ENCODE assay signal across 8 cellular contexts in genomic region chr1:171801395-171801990, GRCh38. TPM values are rescaled to one million over a fixed set of nuclear protein-coding genes. Genes with fewer than 3 reads are reported as not detected.
DNase-seq lines count a peak whose midpoint lies in the region; ATAC-seq and TF ChIP-seq lines count a peak whose summit lies in the region.

No MANE protein-coding gene starts in this region.

- peak; percentile 76 to 86 for TF ChIP-seq CTCF in mammary epithelial cell (conservative IDR thresholded peaks at IDR 0.05 in 1 of 2, IDR thresholded peaks at IDR 0.05 in 1 of 2; ENCODE audit: extremely low read depth in 1 of 2, insufficient read depth in 1 of 2, low read depth in 1 of 2, low read length in 2 of 2)
- peak; percentile 49 to 70 (median 70) for TF ChIP-seq CTCF in vagina (IDR thresholded peaks at IDR 0.05)

- H3K27me3 ChIP-seq in HAP-1 (ENCODE audit: low read depth): no peaks in the 10 kb centered on the region
- no peaks in the 10 kb centered on the region for H3K27me3 ChIP-seq in mammary epithelial cell (ENCODE audit: insufficient read depth, low read length)
- H3K27me3 ChIP-seq in vagina: no peaks in the 10 kb centered on the region

- peaks cover under 1% of the 10 kb centered on the region for H3K79me2 ChIP-seq in mammary epithelial cell (ENCODE audit: insufficient read depth, low read length)

- 0% methylated on average over 3 of the region's 3 CpGs for WGBS in mammary epithelial cell (ENCODE audit: low coverage, missing lambda C conversion rate)

- H3K9ac ChIP-seq in mammary epithelial cell (ENCODE audit: insufficient read depth, low read length): no peak overlapping the region

- H3K36me3 ChIP-seq in HAP-1 (replicated peaks) (peaks cover 13% of the 10 kb centered on the region), mammary epithelial cell (ENCODE audit: insufficient read depth, low read length) (peaks cover 6% of the 10 kb centered on the region), vagina (peaks cover 0 to 15% of the 10 kb centered on the region in 2 donors)

- no peaks in the 10 kb centered on the region for H4K20me1 ChIP-seq in mammary epithelial cell (ENCODE audit: insufficient read depth, low read length)

- no TSS peak for BruUV-seq in mammary epithelial cell (replicated peaks; lab: Mats Ljungman, UMichigan)

- H3K4me3 ChIP-seq in HAP-1 (no peak overlapping the region), mammary epithelial cell (replicated peaks in 1 of 3; ENCODE audit: insufficient read depth in 1 of 3, low read depth in 2 of 3, low read length in 3 of 3) (no peak overlapping the region), vagina (no peak overlapping the region)

- no peak overlapping the region for H2AFZ ChIP-seq in mammary epithelial cell (ENCODE audit: low read depth, low read length)

- DNase-seq in CD1c-positive myeloid dendritic cell (ENCODE audit: extremely low spot score) (peak; percentile 38), HAP-1 (ENCODE audit: low spot score in 2 of 2) (peak; percentile 51 to 68), NCI-H526 treated with DMSO at 0.1 percent for 48 hours (lab: John Stamatoyannopoulos, UW) (peak; percentile 66), mammary epithelial cell (peak; percentile 35), left colon (no peak), vagina (ENCODE audit: extremely low spot score in 2 of 2) (no peak), T-helper 1 cell (no peak)

- CTCF ChIA-PET in mammary epithelial cell (lab: Charles Lee; ENCODE audit: low non-redundant PET): interaction anchor here (0.7 to 1.4 kb wide), 3 partner anchors 41 to 182 kb away, joined by 3 to 10 read pairs (median 4); no protein-coding TSS in a partner anchor

- intact Hi-C loops in mammary epithelial cell (cut with micrococcal nuclease) (loop anchor here (1.0 to 10.0 kb wide), 4 partner anchors 40 to 182 kb away; partner anchors contain the start of gene DNM3), left colon (cut with DNase I, micrococcal nuclease) (loop anchor here (2.0 to 10.0 kb wide), 3 partner anchors 183 to 643 kb away; partner anchors contain the start of gene PIGC (in 1 of the 2)), vagina (cut with DNase I) (loop anchor here (5.0 kb wide), 1 partner anchor 186 kb away; no protein-coding TSS in a partner anchor)

- no peak for TF ChIP-seq POLR2A in vagina (IDR thresholded peaks at IDR 0.05)

- in situ Hi-C loops in HAP-1 (cut with MboI; ENCODE audit: low sequenced_read_pairs) (loop anchor here (10.0 kb wide), 1 partner anchor 183 kb away; no protein-coding TSS in a partner anchor), mammary epithelial cell (cut with MboI; ENCODE audit: low sequenced_read_pairs in 2 of 2) (no loop called here)

- H3K4me2 ChIP-seq in mammary epithelial cell (ENCODE audit: insufficient read depth, low read depth, low read length): no peak overlapping the region

- ATAC-seq in left colon (peak; percentile 67), HG03108 (IDR thresholded peaks at IDR 0.05; ENCODE audit: unreplicated experiment) (no peak)

- H3K27ac ChIP-seq in mammary epithelial cell (ENCODE audit: insufficient read depth, low read depth, low read length): no peak overlapping the region
- no peak overlapping the region for H3K27ac ChIP-seq in vagina

- dilution Hi-C loops in mammary epithelial cell (cut with HindIII; ENCODE audit: low sequenced_read_pairs): no loop called here

- no peaks in the 10 kb centered on the region; the same call in 1 of the 2 replicates for H3K4me1 ChIP-seq in HAP-1
- H3K4me1 ChIP-seq in mammary epithelial cell (ENCODE audit: insufficient read depth, low read length): no peaks in the 10 kb centered on the region
- peaks cover 10% of the 10 kb centered on the region for H3K4me1 ChIP-seq in vagina

- H3K9me3 ChIP-seq in HAP-1: no peaks in the 10 kb centered on the region
- no peaks in the 10 kb centered on the region for H3K9me3 ChIP-seq in mammary epithelial cell (replicated peaks; ENCODE audit: insufficient read depth, low read length)
- H3K9me3 ChIP-seq in vagina: no peaks in the 10 kb centered on the region

RNA-seq across cellular contexts. Expression of gene METTL13, which starts 20.0 kb away (rescaled TPM):
- 10 to 100 TPM; 21.5 to 31.6 TPM for total RNA-seq in mammary epithelial cell
- polyA plus RNA-seq in mammary epithelial cell: 39.8 TPM
- 69.8 TPM for polyA minus RNA-seq in mammary epithelial cell
- total RNA-seq in left colon: 10 to 100 TPM; 22.1 to 24.8 TPM
- 15.5 TPM for total RNA-seq in vagina

RNA-seq across cellular contexts. Expression of gene DNM3, which starts 39.8 kb away (rescaled TPM):
- total RNA-seq in mammary epithelial cell (1 to 10 TPM; 3.0 to 6.4 TPM), left colon (1 to 10 TPM; 1.7 to 2.3 TPM), vagina (15.5 TPM)
- 3.1 TPM for polyA plus RNA-seq in mammary epithelial cell
- polyA minus RNA-seq in mammary epithelial cell: 8.0 TPM

RNA-seq across cellular contexts. Expression of gene VAMP4, which starts 59.6 kb away (rescaled TPM):
- 10 to 100 TPM in 1 of 2 donors, 1 to 10 TPM in 1; 6.7 to 13.8 TPM for total RNA-seq in mammary epithelial cell
- polyA plus RNA-seq in mammary epithelial cell: 2.7 TPM
- 3.4 TPM for polyA minus RNA-seq in mammary epithelial cell
- 10 to 100 TPM in 1 of 2 donors, 1 to 10 TPM in 1; 8.8 to 10.1 TPM for total RNA-seq in left colon
- 8.1 TPM for total RNA-seq in vagina

Comparison
In these comparisons a context has a peak if more than half of its experiments do, and no peak if none do; other contexts are left out.
1. DNase-seq: peak in CD1c-positive myeloid dendritic cell (single experiment), HAP-1 (2 of 2), NCI-H526 treated with DMSO at 0.1 percent for 48 hours (single experiment) and mammary epithelial cell (single experiment); none in left colon (0 of 2), vagina (0 of 2) and T-helper 1 cell (0 of 5).